Comparison of ENCODE assay signal across 16 cellular contexts in the genomic region with DNA sequence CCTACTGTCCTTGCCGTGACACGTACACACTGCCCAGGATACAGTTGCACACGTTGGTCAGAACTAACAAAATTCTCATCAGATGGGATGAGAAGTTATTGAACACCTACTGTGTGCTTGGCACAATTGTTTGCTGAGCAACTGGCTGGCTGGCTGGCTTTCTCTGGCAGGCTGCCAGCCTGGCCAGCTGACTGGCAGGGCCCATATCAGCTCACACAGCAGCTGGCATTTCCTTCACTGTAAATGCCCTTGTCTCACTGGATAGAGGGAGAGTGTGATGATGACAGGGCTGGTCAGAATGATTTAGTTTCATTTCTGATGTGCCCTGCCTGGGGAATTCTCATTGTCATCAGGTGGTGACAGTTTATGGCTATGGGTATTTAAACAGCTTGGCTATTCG. TPM values are rescaled to one million over a fixed set of nuclear protein-coding genes. Genes with fewer than 3 reads are reported as not detected.
DNase-seq lines count a peak whose midpoint lies in the region; ATAC-seq and TF ChIP-seq lines count a peak whose summit lies in the region.
"Had no signal": no experiment of that assay in that cellular context is flagged by ENCODE, and none has a peak within 500 bp of the region (broad histone marks: within the 10 kb centered on the region; RNA-seq: fewer than 3 reads in every experiment).

No MANE protein-coding gene starts in this region.

- no peaks in the 10 kb centered on the region for H3K4me1 ChIP-seq in thyroid gland
- H3K4me1 ChIP-seq: uterus had no signal

- no peak overlapping the region for H3K4me3 ChIP-seq in thyroid gland (replicated peaks in 1 of 3)
- H3K4me3 ChIP-seq: uterus had no signal

- intact Hi-C loops in thyroid gland (cut with DNase I), result no loop called here

- no peak overlapping the region for H3K27ac ChIP-seq in thyroid gland
- H3K27ac ChIP-seq: uterus had no signal

- ATAC-seq in GM19395 (IDR thresholded peaks at IDR 0.05; ENCODE audit: unreplicated experiment) (no peak), HG03108 (IDR thresholded peaks at IDR 0.05; ENCODE audit: unreplicated experiment) (no peak)
- ATAC-seq: activated CD8-positive, alpha-beta T cell treated with anti-CD3 and anti-CD28 coated beads, Interleukin-2, amount 10 ng/mL, durations not matched to agents 7 days and 5 days had no signal

- TF ChIP-seq POLR2A in thyroid gland (IDR thresholded peaks at IDR 0.05), result no peak

- no peaks in the 10 kb centered on the region for H3K36me3 ChIP-seq in thyroid gland
- H3K36me3 ChIP-seq: uterus had no signal

- H3K9me3 ChIP-seq in thyroid gland, result no peaks in the 10 kb centered on the region
- H3K9me3 ChIP-seq: uterus had no signal

- no peaks in the 10 kb centered on the region for H3K27me3 ChIP-seq in thyroid gland
- H3K27me3 ChIP-seq: uterus had no signal

- no peak for TF ChIP-seq CTCF in thyroid gland (IDR thresholded peaks at IDR 0.05)

- DNase-seq in Ammon's horn (ENCODE audit: low spot score), result peak; percentile 62
- peak; percentile 72 for DNase-seq in LHCN-M2 (ENCODE audit: low read depth)
- peak; percentile 59 for DNase-seq in RPMI8226
- peak; percentile 68 for DNase-seq in medulla oblongata (ENCODE audit: extremely low spot score)
- DNase-seq in activated gamma-delta T cell (lab: John Stamatoyannopoulos, UW), result no peak
- DNase-seq in thyroid gland, result no peak
- DNase-seq: activated CD8-positive, alpha-beta T cell treated with anti-CD3 and anti-CD28 coated beads, Interleukin-2, amount 10 ng/mL, durations not matched to agents 7 days and 5 days; activated effector memory CD4-positive, alpha-beta T cell treated with anti-CD3 and anti-CD28 coated beads, Interleukin-2, amount 50 U/mL, for 16 hours; DND-41; effector memory CD4-positive, alpha-beta T cell; NCI-H2029; stimulated activated CD4-positive, alpha-beta T cell treated with anti-CD3 and anti-CD28 coated beads, Interleukin-4, amount 100 ng/mL, for 1 hour; T1000; uterus had no signal

- 64 to 72% methylated on average over 4 of the region's 4 CpGs for WGBS in thyroid gland, 2 donors

RNA-seq across cellular contexts. Expression of a gene that starts 15.8 kb away (rescaled TPM):
- total RNA-seq in LHCN-M2 (2014; rRNA removed) (31.2 and 34.0 TPM in 2 replicates), thyroid gland (10 to 100 TPM in 1 of 4 donors, 1 to 10 TPM in 3; 3.2 to 12.2 (median 8.1) TPM)
- 23.8 TPM for polyA plus RNA-seq in LHCN-M2 (2012)

RNA-seq across cellular contexts. Expression of a gene that starts 37.8 kb away (rescaled TPM):
- total RNA-seq in LHCN-M2 (2014; rRNA removed) (54.0 and 54.1 TPM in 2 replicates), thyroid gland (10 to 100 TPM; 30.1 to 42.1 (median 35.0) TPM)
- 29.4 TPM for polyA plus RNA-seq in LHCN-M2 (2012)

Comparison
In these comparisons a context has a peak if more than half of its experiments do, and no peak if none do; other contexts are left out.
1. DNase-seq: peak in Ammon's horn (single experiment), LHCN-M2 (single experiment), RPMI8226 (single experiment) and medulla oblongata (single experiment); none in activated gamma-delta T cell (single experiment) and thyroid gland (0 of 2).